In the genomic region with DNA sequence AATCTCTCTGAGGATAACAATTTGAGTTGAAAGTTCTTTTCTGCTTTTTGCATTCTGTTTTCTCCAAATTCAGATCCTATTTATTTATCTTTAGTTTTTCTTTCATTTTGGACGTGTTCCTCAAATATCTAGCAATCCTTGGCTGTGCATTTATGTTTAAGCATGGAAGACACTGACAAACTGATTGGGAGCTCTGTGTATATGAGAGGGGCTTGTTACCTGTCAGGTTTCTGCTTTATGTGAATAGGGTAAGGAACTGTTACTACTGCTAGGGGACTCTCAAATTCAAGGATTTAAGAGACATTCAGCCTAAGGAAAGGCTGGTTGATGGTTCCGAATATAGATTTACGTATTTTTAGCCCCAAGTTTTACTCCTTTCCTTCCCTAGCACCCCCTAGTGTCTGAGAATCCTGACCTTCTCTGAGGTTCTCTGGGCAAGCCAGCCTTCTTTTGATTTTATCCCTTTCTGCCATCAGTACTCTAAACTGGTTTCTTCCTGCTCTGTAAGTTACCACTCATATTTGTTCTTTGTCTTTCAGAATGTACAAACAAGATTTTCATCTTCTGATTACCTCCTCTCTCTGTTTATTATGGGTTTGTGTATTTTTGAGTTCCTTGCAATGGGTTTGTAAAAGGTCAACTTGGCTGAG, we compare ENCODE assay signal across 9 cellular contexts. TPM values are rescaled to one million over a fixed set of nuclear protein-coding genes. Genes with fewer than 3 reads are reported as not detected.
DNase-seq lines count a peak whose midpoint lies in the region; ATAC-seq and TF ChIP-seq lines count a peak whose summit lies in the region.
"Had no signal": no experiment of that assay in that cellular context is flagged by ENCODE, and none has a peak within 500 bp of the region (broad histone marks: within the 10 kb centered on the region; RNA-seq: fewer than 3 reads in every experiment).

No MANE protein-coding gene starts in this region.

- no peaks in the 10 kb centered on the region for H3K27me3 Mint-ChIP-seq in activated CD4-positive, alpha-beta T cell treated with anti-CD3 and anti-CD28 coated beads, Interleukin-2, amount 10 ng/mL, durations not matched to agents 24 days and 14 days

- TF ChIP-seq CTCF in epithelial cell of proximal tubule (conservative IDR thresholded peaks at IDR 0.05; ENCODE audit: low read depth, low read length), result peak; percentile 51

- no peak overlapping the region for H3K4me3 ChIP-seq in epithelial cell of proximal tubule (ENCODE audit: low read depth, low read length)
- H3K4me3 ChIP-seq: SJCRH30 had no signal

- peaks cover 39% of the 10 kb centered on the region for H3K4me1 Mint-ChIP-seq in activated CD4-positive, alpha-beta T cell treated with anti-CD3 and anti-CD28 coated beads, Interleukin-2, amount 10 ng/mL, durations not matched to agents 24 days and 14 days

- H3K27ac Mint-ChIP-seq in activated CD4-positive, alpha-beta T cell treated with anti-CD3 and anti-CD28 coated beads, Interleukin-2, amount 10 ng/mL, durations not matched to agents 24 days and 14 days, result peak overlapping the region; percentile 84

- peak; percentile 75 for DNase-seq in activated CD4-positive, alpha-beta T cell treated with anti-CD3 and anti-CD28 coated beads, Interleukin-2, amount 10 ng/mL, durations not matched to agents 24 days and 14 days
- DNase-seq in activated CD4-positive, alpha-beta T cell treated with anti-CD3 and anti-CD28 coated beads, Interleukin-2, amount 50 U/mL, for 4 hours, result no peak
- DNase-seq in SK-MEL-5 (ENCODE audit: low read depth, low spot score), result peak; percentile 37
- DNase-seq in epithelial cell of proximal tubule (ENCODE audit: low read depth), result no peak
- peak; percentile 9 for DNase-seq in stromal cell of bone marrow (ENCODE audit: low read depth)
- no peak for DNase-seq in NCI-H774 (lab: John Stamatoyannopoulos, UW)

- in situ Hi-C loops in SK-MEL-5 (cut with HindIII; ENCODE audit: low pct_unique_long_range_greater_than_20kb, low sequenced_read_pairs), result no loop called here

- H3K36me3 Mint-ChIP-seq in activated CD4-positive, alpha-beta T cell treated with anti-CD3 and anti-CD28 coated beads, Interleukin-2, amount 10 ng/mL, durations not matched to agents 24 days and 14 days (ENCODE audit: low read depth), result peaks cover 35% of the 10 kb centered on the region

- no peaks in the 10 kb centered on the region for H3K9me3 Mint-ChIP-seq in activated CD4-positive, alpha-beta T cell treated with anti-CD3 and anti-CD28 coated beads, Interleukin-2, amount 10 ng/mL, durations not matched to agents 24 days and 14 days

- no peak for ATAC-seq in GM18517 (IDR thresholded peaks at IDR 0.05; ENCODE audit: unreplicated experiment)
- ATAC-seq in GM18873 (IDR thresholded peaks at IDR 0.05; ENCODE audit: low FRiP score, unreplicated experiment), result no peak

- intact Hi-C loops in activated CD4-positive, alpha-beta T cell treated with anti-CD3 and anti-CD28 coated beads, Interleukin-2, amount 10 ng/mL, durations not matched to agents 24 days and 14 days (cut with micrococcal nuclease), result loop anchor here (2.0 kb wide), 1 partner anchor 31 kb away; a partner anchor contains a TSS

- H3K4me3 Mint-ChIP-seq in activated CD4-positive, alpha-beta T cell treated with anti-CD3 and anti-CD28 coated beads, Interleukin-2, amount 10 ng/mL, durations not matched to agents 24 days and 14 days, result peak overlapping the region; percentile 80

RNA-seq across cellular contexts. Expression of a gene that starts 30.5 kb away (rescaled TPM):
- 63.7 and 66.7 TPM in 2 replicates for total RNA-seq in activated CD4-positive, alpha-beta T cell treated with anti-CD3 and anti-CD28 coated beads, Interleukin-2, amount 10 ng/mL, durations not matched to agents 24 days and 14 days
- total RNA-seq in SK-MEL-5 (2014; rRNA removed; shearing (Covaris generic)), result 10.7 and 10.8 TPM in 2 replicates
- polyA plus RNA-seq in SK-MEL-5 (2015; cell fraction: cytosol; rRNA removed), result 23.0 and 24.9 TPM in 2 replicates
- 19.5 and 23.0 TPM in 2 replicates for polyA plus RNA-seq in SK-MEL-5 (2015; cell fraction: nucleus; rRNA removed)
- 20.3 and 22.5 TPM in 2 replicates for total RNA-seq in epithelial cell of proximal tubule

Comparison
In these comparisons a context has a peak if more than half of its experiments do, and no peak if none do; other contexts are left out.
1. DNase-seq: peak in activated CD4-positive, alpha-beta T cell treated with anti-CD3 and anti-CD28 coated beads, Interleukin-2, amount 10 ng/mL, durations not matched to agents 24 days and 14 days (single experiment), SK-MEL-5 (single experiment) and stromal cell of bone marrow (single experiment); none in activated CD4-positive, alpha-beta T cell treated with anti-CD3 and anti-CD28 coated beads, Interleukin-2, amount 50 U/mL, for 4 hours (0 of 2), epithelial cell of proximal tubule (single experiment) and NCI-H774 (single experiment).